Comparison of ENCODE assay signal across 23 cellular contexts in the genomic region with DNA sequence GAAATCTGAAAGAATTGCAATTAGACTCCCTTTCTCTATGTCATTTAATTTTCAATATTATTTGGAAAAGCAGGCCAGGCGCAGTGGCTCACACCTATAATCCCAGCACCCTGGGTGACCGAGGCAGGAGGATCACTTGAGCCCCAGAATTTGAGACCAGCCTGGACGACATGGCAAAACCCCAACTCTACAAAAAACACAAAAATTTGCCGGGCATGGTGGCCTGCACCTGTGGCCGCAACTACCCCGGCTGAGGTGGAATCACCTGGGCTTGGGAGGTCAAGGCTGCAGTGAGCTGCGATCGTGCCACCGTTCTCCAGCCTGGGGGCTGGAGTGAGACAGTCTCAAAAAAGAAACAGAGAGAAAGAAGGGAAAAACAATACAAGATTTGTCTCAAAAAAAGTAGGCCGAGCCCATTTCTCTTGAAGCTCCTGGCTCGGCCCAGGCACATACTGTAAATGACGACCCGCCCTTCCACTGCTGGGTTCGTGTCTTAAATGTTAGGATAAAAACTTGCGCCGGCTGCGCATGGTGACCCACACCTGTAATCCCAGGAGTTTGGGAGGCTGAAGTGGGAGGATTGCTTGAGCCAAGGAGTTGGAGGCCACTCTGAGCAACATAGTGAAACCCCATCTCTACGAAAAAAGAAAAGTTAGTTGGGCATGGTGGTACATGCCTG. TPM values are rescaled to one million over a fixed set of nuclear protein-coding genes. Genes with fewer than 3 reads are reported as not detected.
A peak's percentile ranks its signal among the peaks of the same experiment; 100 is the strongest.
DNase-seq lines count a peak whose midpoint lies in the region; ATAC-seq and TF ChIP-seq lines count a peak whose summit lies in the region.
"Had no signal": no experiment of that assay in that cellular context is flagged by ENCODE, and none has a peak within 500 bp of the region (broad histone marks: within the 10 kb centered on the region; RNA-seq: fewer than 3 reads in every experiment).

No MANE protein-coding gene starts in this region.

- TF ChIP-seq CTCF in testis (IDR thresholded peaks at IDR 0.05) (no peak), gastroesophageal sphincter (IDR thresholded peaks at IDR 0.05) (no peak)

- no peaks in the 10 kb centered on the region for H3K36me3 Mint-ChIP-seq in activated CD4-positive, alpha-beta memory T cell treated with anti-CD3 and anti-CD28 coated beads for 36 hours
- no peaks in the 10 kb centered on the region for H3K36me3 Mint-ChIP-seq in activated CD4-positive, alpha-beta memory T cell treated with anti-CD3 and anti-CD28 coated beads, Interleukin-2, amount 10 ng/mL, durations not matched to agents 7 days and 5 days (ENCODE audit: low read depth)
- no peaks in the 10 kb centered on the region for H3K36me3 Mint-ChIP-seq in activated T-helper 2 cell treated with anti-CD3 and anti-CD28 coated beads, Interferon-gamma antibody, Interleukin-2, Interleukin-4, amounts not matched to agents 10 μg/mL and 5 μg/mL and 100 μg/mL, durations not matched to agents 14 hours and 24 hours and 36 hours (ENCODE audit: low read depth)
- H3K36me3 Mint-ChIP-seq in stimulated activated memory B cell treated with anti-CD40 and anti-IgM and Interleukin-4, amounts not matched to agents 10 μg/mL and 1 μg/mL and 100 μg/mL, for 72 hours, result no peaks in the 10 kb centered on the region
- no peaks in the 10 kb centered on the region for H3K36me3 Mint-ChIP-seq in activated naive CD4-positive, alpha-beta T cell treated with anti-CD3 and anti-CD28 coated beads, Interleukin-2, amount 10 ng/mL, durations not matched to agents 7 days and 5 days
- H3K36me3 Mint-ChIP-seq: CD8-positive, alpha-beta T cell had no signal

- no peak overlapping the region for H3K4me3 ChIP-seq in testis
- no peak overlapping the region for H3K4me3 ChIP-seq in gastroesophageal sphincter
- H3K4me3 ChIP-seq: BLaER1 treated with 17β-estradiol and CSF1 and Interleukin-3, amounts not matched to agents 10 nM and 100 nM; K562; MG63; Peyer's patch had no signal

- intact Hi-C loops in activated CD4-positive, alpha-beta memory T cell treated with anti-CD3 and anti-CD28 coated beads for 36 hours (cut with micrococcal nuclease), result no loop called here
- intact Hi-C loops in activated T-helper 2 cell treated with anti-CD3 and anti-CD28 coated beads, Interferon-gamma antibody, Interleukin-2, Interleukin-4, amounts not matched to agents 10 μg/mL and 5 μg/mL and 100 μg/mL, durations not matched to agents 14 hours and 24 hours and 36 hours (cut with micrococcal nuclease), result no loop called here
- intact Hi-C loops in testis (cut with DNase I; ENCODE audit: low total_unique reads), result no loop called here

- no peak for TF ChIP-seq EP300 in gastroesophageal sphincter (IDR thresholded peaks at IDR 0.05)

- H3K9me3 ChIP-seq in testis (no peaks in the 10 kb centered on the region), gastroesophageal sphincter (no peaks in the 10 kb centered on the region)
- H3K9me3 ChIP-seq: BLaER1 treated with 17β-estradiol and CSF1 and Interleukin-3, amounts not matched to agents 10 nM and 100 nM; MG63; Peyer's patch had no signal

- no peaks in the 10 kb centered on the region for H3K36me3 ChIP-seq in testis (ENCODE audit: low read depth, missing control alignments)
- no peaks in the 10 kb centered on the region for H3K36me3 ChIP-seq in gastroesophageal sphincter
- H3K36me3 ChIP-seq: BLaER1 treated with 17β-estradiol and CSF1 and Interleukin-3, amounts not matched to agents 10 nM and 100 nM; MG63; Peyer's patch had no signal

- H3K27ac Mint-ChIP-seq in activated CD4-positive, alpha-beta memory T cell treated with anti-CD3 and anti-CD28 coated beads for 36 hours, result peak overlapping the region; percentile 9
- H3K27ac Mint-ChIP-seq in activated CD4-positive, alpha-beta memory T cell treated with anti-CD3 and anti-CD28 coated beads, Interleukin-2, amount 10 ng/mL, durations not matched to agents 7 days and 5 days, result no peak overlapping the region
- H3K27ac Mint-ChIP-seq in activated T-helper 2 cell treated with anti-CD3 and anti-CD28 coated beads, Interferon-gamma antibody, Interleukin-2, Interleukin-4, amounts not matched to agents 10 μg/mL and 5 μg/mL and 100 μg/mL, durations not matched to agents 14 hours and 24 hours and 36 hours, result peak overlapping the region; percentile 49
- H3K27ac Mint-ChIP-seq in stimulated activated memory B cell treated with anti-CD40 and anti-IgM and Interleukin-4, amounts not matched to agents 10 μg/mL and 1 μg/mL and 100 μg/mL, for 72 hours, result no peak overlapping the region
- H3K27ac Mint-ChIP-seq in activated naive CD4-positive, alpha-beta T cell treated with anti-CD3 and anti-CD28 coated beads, Interleukin-2, amount 10 ng/mL, durations not matched to agents 7 days and 5 days, result no peak overlapping the region
- H3K27ac Mint-ChIP-seq: CD8-positive, alpha-beta T cell had no signal

- H3K27me3 Mint-ChIP-seq in activated CD4-positive, alpha-beta memory T cell treated with anti-CD3 and anti-CD28 coated beads for 36 hours, result no peaks in the 10 kb centered on the region
- H3K27me3 Mint-ChIP-seq in activated CD4-positive, alpha-beta memory T cell treated with anti-CD3 and anti-CD28 coated beads, Interleukin-2, amount 10 ng/mL, durations not matched to agents 7 days and 5 days, result peaks cover 4% of the 10 kb centered on the region
- peaks cover 4% of the 10 kb centered on the region for H3K27me3 Mint-ChIP-seq in activated T-helper 2 cell treated with anti-CD3 and anti-CD28 coated beads, Interferon-gamma antibody, Interleukin-2, Interleukin-4, amounts not matched to agents 10 μg/mL and 5 μg/mL and 100 μg/mL, durations not matched to agents 14 hours and 24 hours and 36 hours (ENCODE audit: low read depth)
- peaks cover 62% of the 10 kb centered on the region for H3K27me3 Mint-ChIP-seq in stimulated activated memory B cell treated with anti-CD40 and anti-IgM and Interleukin-4, amounts not matched to agents 10 μg/mL and 1 μg/mL and 100 μg/mL, for 72 hours
- H3K27me3 Mint-ChIP-seq in activated naive CD4-positive, alpha-beta T cell treated with anti-CD3 and anti-CD28 coated beads, Interleukin-2, amount 10 ng/mL, durations not matched to agents 7 days and 5 days, result peaks cover 10% of the 10 kb centered on the region

- H3K27me3 ChIP-seq in testis, result no peaks in the 10 kb centered on the region
- peaks cover 16% of the 10 kb centered on the region for H3K27me3 ChIP-seq in gastroesophageal sphincter
- H3K27me3 ChIP-seq: BLaER1 treated with 17β-estradiol and CSF1 and Interleukin-3, amounts not matched to agents 10 nM and 100 nM; MG63; Peyer's patch had no signal

- no peak overlapping the region for H3K27ac ChIP-seq in testis
- H3K27ac ChIP-seq in gastroesophageal sphincter, result no peak overlapping the region
- H3K27ac ChIP-seq: BLaER1 treated with 17β-estradiol and CSF1 and Interleukin-3, amounts not matched to agents 10 nM and 100 nM; HL-60; Peyer's patch had no signal

- CTCF ChIA-PET in activated CD4-positive, alpha-beta memory T cell treated with anti-CD3 and anti-CD28 coated beads for 36 hours (lab: Charles Lee), result interaction anchor here (1.8 kb wide), 1 partner anchor 171 kb away, joined by 5 read pairs; no protein-coding TSS in a partner anchor
- CTCF ChIA-PET in activated CD4-positive, alpha-beta memory T cell treated with anti-CD3 and anti-CD28 coated beads, Interleukin-2, amount 10 ng/mL, durations not matched to agents 7 days and 5 days (lab: Charles Lee), result no interaction called here
- CTCF ChIA-PET in activated naive CD4-positive, alpha-beta T cell treated with anti-CD3 and anti-CD28 coated beads, Interleukin-2, amount 10 ng/mL, durations not matched to agents 7 days and 5 days (lab: Charles Lee), result no interaction called here

- TF ChIP-seq POLR2A in testis (IDR thresholded peaks at IDR 0.05), result no peak
- TF ChIP-seq POLR2A in gastroesophageal sphincter (IDR thresholded peaks at IDR 0.05), result no peak

- H3K4me3 Mint-ChIP-seq in activated CD4-positive, alpha-beta memory T cell treated with anti-CD3 and anti-CD28 coated beads for 36 hours, result no peak overlapping the region
- no peak overlapping the region for H3K4me3 Mint-ChIP-seq in activated CD4-positive, alpha-beta memory T cell treated with anti-CD3 and anti-CD28 coated beads, Interleukin-2, amount 10 ng/mL, durations not matched to agents 7 days and 5 days
- H3K4me3 Mint-ChIP-seq in activated T-helper 2 cell treated with anti-CD3 and anti-CD28 coated beads, Interferon-gamma antibody, Interleukin-2, Interleukin-4, amounts not matched to agents 10 μg/mL and 5 μg/mL and 100 μg/mL, durations not matched to agents 14 hours and 24 hours and 36 hours (ENCODE audit: low read depth), result no peak overlapping the region
- no peak overlapping the region for H3K4me3 Mint-ChIP-seq in stimulated activated memory B cell treated with anti-CD40 and anti-IgM and Interleukin-4, amounts not matched to agents 10 μg/mL and 1 μg/mL and 100 μg/mL, for 72 hours
- H3K4me3 Mint-ChIP-seq in activated naive CD4-positive, alpha-beta T cell treated with anti-CD3 and anti-CD28 coated beads, Interleukin-2, amount 10 ng/mL, durations not matched to agents 7 days and 5 days, result no peak overlapping the region
- H3K4me3 Mint-ChIP-seq: CD8-positive, alpha-beta T cell had no signal

- no peak for ATAC-seq in stimulated activated memory B cell treated with anti-CD40 and anti-IgM and Interleukin-4, amounts not matched to agents 10 μg/mL and 1 μg/mL and 100 μg/mL, for 72 hours
- no peak for ATAC-seq in gastroesophageal sphincter
- ATAC-seq: CD8-positive, alpha-beta T cell; HepG2; K562 had no signal

- no peaks in the 10 kb centered on the region for H3K9me3 Mint-ChIP-seq in activated CD4-positive, alpha-beta memory T cell treated with anti-CD3 and anti-CD28 coated beads for 36 hours
- H3K9me3 Mint-ChIP-seq in activated CD4-positive, alpha-beta memory T cell treated with anti-CD3 and anti-CD28 coated beads, Interleukin-2, amount 10 ng/mL, durations not matched to agents 7 days and 5 days, result no peaks in the 10 kb centered on the region
- no peaks in the 10 kb centered on the region for H3K9me3 Mint-ChIP-seq in activated T-helper 2 cell treated with anti-CD3 and anti-CD28 coated beads, Interferon-gamma antibody, Interleukin-2, Interleukin-4, amounts not matched to agents 10 μg/mL and 5 μg/mL and 100 μg/mL, durations not matched to agents 14 hours and 24 hours and 36 hours
- no peaks in the 10 kb centered on the region for H3K9me3 Mint-ChIP-seq in stimulated activated memory B cell treated with anti-CD40 and anti-IgM and Interleukin-4, amounts not matched to agents 10 μg/mL and 1 μg/mL and 100 μg/mL, for 72 hours
- no peaks in the 10 kb centered on the region for H3K9me3 Mint-ChIP-seq in activated naive CD4-positive, alpha-beta T cell treated with anti-CD3 and anti-CD28 coated beads, Interleukin-2, amount 10 ng/mL, durations not matched to agents 7 days and 5 days
- H3K9me3 Mint-ChIP-seq: CD8-positive, alpha-beta T cell had no signal

- H3K4me1 Mint-ChIP-seq in activated CD4-positive, alpha-beta memory T cell treated with anti-CD3 and anti-CD28 coated beads for 36 hours (ENCODE audit: low read depth), result peaks cover 21% of the 10 kb centered on the region
- peaks cover 25% of the 10 kb centered on the region for H3K4me1 Mint-ChIP-seq in activated CD4-positive, alpha-beta memory T cell treated with anti-CD3 and anti-CD28 coated beads, Interleukin-2, amount 10 ng/mL, durations not matched to agents 7 days and 5 days
- H3K4me1 Mint-ChIP-seq in activated T-helper 2 cell treated with anti-CD3 and anti-CD28 coated beads, Interferon-gamma antibody, Interleukin-2, Interleukin-4, amounts not matched to agents 10 μg/mL and 5 μg/mL and 100 μg/mL, durations not matched to agents 14 hours and 24 hours and 36 hours (ENCODE audit: low read depth), result peaks cover 31% of the 10 kb centered on the region
- H3K4me1 Mint-ChIP-seq in stimulated activated memory B cell treated with anti-CD40 and anti-IgM and Interleukin-4, amounts not matched to agents 10 μg/mL and 1 μg/mL and 100 μg/mL, for 72 hours, result no peaks in the 10 kb centered on the region
- peaks cover 26% of the 10 kb centered on the region for H3K4me1 Mint-ChIP-seq in activated naive CD4-positive, alpha-beta T cell treated with anti-CD3 and anti-CD28 coated beads, Interleukin-2, amount 10 ng/mL, durations not matched to agents 7 days and 5 days

- POLR2A ChIA-PET in activated CD4-positive, alpha-beta memory T cell treated with anti-CD3 and anti-CD28 coated beads for 36 hours (lab: Charles Lee), result interaction anchor here (1.0 kb wide), 1 partner anchor 24 kb away, joined by 3 read pairs; no protein-coding TSS in a partner anchor
- POLR2A ChIA-PET in activated CD4-positive, alpha-beta memory T cell treated with anti-CD3 and anti-CD28 coated beads, Interleukin-2, amount 10 ng/mL, durations not matched to agents 7 days and 5 days (lab: Charles Lee), result no interaction called here

- H3K4me1 ChIP-seq in testis, result no peaks in the 10 kb centered on the region
- no peaks in the 10 kb centered on the region for H3K4me1 ChIP-seq in gastroesophageal sphincter
- H3K4me1 ChIP-seq: Peyer's patch had no signal

- WGBS in testis, 2 donors, result 95 to 96% methylated on average over 18 of the region's 18 CpGs
- 89 to 100% methylated on average over 3 to 17 of the region's 18 CpGs for WGBS in gastroesophageal sphincter (ENCODE audit: low coverage in 1 of 2), 2 donors

- peak; percentile 6 for DNase-seq in activated CD4-positive, alpha-beta memory T cell treated with anti-CD3 and anti-CD28 coated beads for 36 hours
- DNase-seq in activated CD4-positive, alpha-beta memory T cell treated with anti-CD3 and anti-CD28 coated beads, Interleukin-2, amount 10 ng/mL, durations not matched to agents 7 days and 5 days, result no peak
- no peak for DNase-seq in activated T-helper 2 cell treated with anti-CD3 and anti-CD28 coated beads, Interferon-gamma antibody, Interleukin-2, Interleukin-4, amounts not matched to agents 10 μg/mL and 5 μg/mL and 100 μg/mL, durations not matched to agents 14 hours and 24 hours and 36 hours (ENCODE audit: low spot score)
- DNase-seq in mesenteric fat pad (ENCODE audit: low spot score) (peak; percentile 69), testis (peak; percentile 11)
- DNase-seq in activated naive CD4-positive, alpha-beta T cell treated with anti-CD3 and anti-CD28 coated beads, Interleukin-2, amount 10 ng/mL, durations not matched to agents 7 days and 5 days, result no peak
- DNase-seq: 8988T, DMS153, H7, MG63, NCI-H1417, NCI-H1694 treated with DMSO at 0.1 percent for 48 hours, NCI-H2081 treated with DMSO at 0.1 percent for 48 hours, NCI-H446, NCI-H526, Peyer's patch had no signal

RNA-seq across cellular contexts. Expression of gene GPC1, which starts 31.1 kb away (rescaled TPM):
- total RNA-seq in activated CD4-positive, alpha-beta memory T cell treated with anti-CD3 and anti-CD28 coated beads for 36 hours, result 1 to 10 TPM; 4.7 to 4.9 TPM
- 1 to 10 TPM; 5.8 to 7.9 TPM for total RNA-seq in activated CD4-positive, alpha-beta memory T cell treated with anti-CD3 and anti-CD28 coated beads, Interleukin-2, amount 10 ng/mL, durations not matched to agents 7 days and 5 days
- total RNA-seq in activated T-helper 2 cell treated with anti-CD3 and anti-CD28 coated beads, Interferon-gamma antibody, Interleukin-2, Interleukin-4, amounts not matched to agents 10 μg/mL and 5 μg/mL and 100 μg/mL, durations not matched to agents 14 hours and 24 hours and 36 hours, result 21.9 and 25.6 TPM in 2 replicates
- total RNA-seq in mesenteric fat pad (82.5 TPM), testis (100 to 1,000 TPM; 244 to 479 TPM), gastroesophageal sphincter (10 to 100 TPM; 22.5 to 73.9 (median 43.3) TPM)
- polyA plus RNA-seq in testis (ENCODE audit: insufficient read depth, low read depth, low replicate concordance), result 74.2 TPM

Comparison
In these comparisons a context has a peak if more than half of its experiments do, and no peak if none do; other contexts are left out.
1. DNase-seq: peak in activated CD4-positive, alpha-beta memory T cell treated with anti-CD3 and anti-CD28 coated beads for 36 hours (single experiment), mesenteric fat pad (single experiment) and testis (single experiment); none in activated CD4-positive, alpha-beta memory T cell treated with anti-CD3 and anti-CD28 coated beads, Interleukin-2, amount 10 ng/mL, durations not matched to agents 7 days and 5 days (single experiment), activated T-helper 2 cell treated with anti-CD3 and anti-CD28 coated beads, Interferon-gamma antibody, Interleukin-2, Interleukin-4, amounts not matched to agents 10 μg/mL and 5 μg/mL and 100 μg/mL, durations not matched to agents 14 hours and 24 hours and 36 hours (single experiment) and activated naive CD4-positive, alpha-beta T cell treated with anti-CD3 and anti-CD28 coated beads, Interleukin-2, amount 10 ng/mL, durations not matched to agents 7 days and 5 days (single experiment).
2. H3K27ac Mint-ChIP-seq: peak in activated CD4-positive, alpha-beta memory T cell treated with anti-CD3 and anti-CD28 coated beads for 36 hours (single experiment) and activated T-helper 2 cell treated with anti-CD3 and anti-CD28 coated beads, Interferon-gamma antibody, Interleukin-2, Interleukin-4, amounts not matched to agents 10 μg/mL and 5 μg/mL and 100 μg/mL, durations not matched to agents 14 hours and 24 hours and 36 hours (single experiment); none in activated CD4-positive, alpha-beta memory T cell treated with anti-CD3 and anti-CD28 coated beads, Interleukin-2, amount 10 ng/mL, durations not matched to agents 7 days and 5 days (single experiment), stimulated activated memory B cell treated with anti-CD40 and anti-IgM and Interleukin-4, amounts not matched to agents 10 μg/mL and 1 μg/mL and 100 μg/mL, for 72 hours (single experiment) and activated naive CD4-positive, alpha-beta T cell treated with anti-CD3 and anti-CD28 coated beads, Interleukin-2, amount 10 ng/mL, durations not matched to agents 7 days and 5 days (single experiment).